Comparison of ENCODE assay signal across 17 cellular contexts in genomic region chr3:179658584-179658983, GRCh38.
"Had no signal": no experiment of that assay in that cellular context is flagged by ENCODE, and none has a peak within 500 bp of the region (broad histone marks: within the 10 kb centered on the region; RNA-seq: fewer than 3 reads in every experiment).

No MANE protein-coding gene starts in this region.

- H3K9me3 Mint-ChIP-seq: activated B cell treated with CpG ODN at 0.5 μM for 24 hours; activated CD4-positive, alpha-beta memory T cell treated with anti-CD3 and anti-CD28 coated beads for 36 hours; activated T-helper 1 cell treated with anti-CD3 and anti-CD28 coated beads, Interleukin-12 subunit alpha, Interleukin-12 subunit beta, Interleukin-2, Interleukin-4 antibody, amounts not matched to agents 30 ng/mL and 10 ng/mL and 1 ng/mL, durations not matched to agents 14 hours and 24 hours and 36 hours; naive B cell; stimulated activated naive CD8-positive, alpha-beta T cell treated with anti-CD3 and anti-CD28 coated beads, Interleukin-15, amount 100 ng/mL, for 72 hours had no signal

- H3K9me3 ChIP-seq: left lung, upper lobe of left lung had no signal

- H3K36me3 ChIP-seq: left lung, upper lobe of left lung had no signal

- DNase-seq: activated B cell treated with CpG ODN at 0.5 μM for 24 hours; activated CD4-positive, alpha-beta memory T cell treated with anti-CD3 and anti-CD28 coated beads for 36 hours; activated CD4-positive, alpha-beta T cell treated with anti-CD3 and anti-CD28 coated beads for 4 hours; activated gamma-delta T cell treated with Interleukin-2 at 50 U/mL for 16 hours; activated T-cell treated with anti-CD3 and anti-CD28 coated beads for 4 hours; caudate nucleus; kidney; left lung; naive B cell; stimulated activated CD4-positive, alpha-beta T cell treated with anti-CD3 and anti-CD28 coated beads, Interleukin-2, amount 100 ng/mL, for 48 hours; stimulated activated naive CD8-positive, alpha-beta T cell treated with anti-CD3 and anti-CD28 coated beads, Interleukin-15, amount 100 ng/mL, for 72 hours; upper lobe of left lung had no signal

- H3K4me3 ChIP-seq: left lung, SK-N-MC, skin epidermis, upper lobe of left lung had no signal

- H3K27me3 Mint-ChIP-seq: activated B cell treated with CpG ODN at 0.5 μM for 24 hours; activated CD4-positive, alpha-beta memory T cell treated with anti-CD3 and anti-CD28 coated beads for 36 hours; activated naive CD8-positive, alpha-beta T cell; naive B cell; stimulated activated naive CD8-positive, alpha-beta T cell treated with anti-CD3 and anti-CD28 coated beads, Interleukin-15, amount 100 ng/mL, for 72 hours had no signal

- ATAC-seq: left lung; stimulated activated naive CD8-positive, alpha-beta T cell treated with anti-CD3 and anti-CD28 coated beads, Interleukin-15, amount 100 ng/mL, for 72 hours had no signal

- H3K27ac ChIP-seq: left lung, parathyroid adenoma, SK-N-MC, skin epidermis, upper lobe of left lung had no signal

- H3K4me1 ChIP-seq: parathyroid adenoma had no signal

- H3K27ac Mint-ChIP-seq: activated B cell treated with CpG ODN at 0.5 μM for 24 hours; activated CD4-positive, alpha-beta memory T cell treated with anti-CD3 and anti-CD28 coated beads for 36 hours; activated naive CD8-positive, alpha-beta T cell; activated T-helper 1 cell treated with anti-CD3 and anti-CD28 coated beads, Interleukin-12 subunit alpha, Interleukin-12 subunit beta, Interleukin-2, Interleukin-4 antibody, amounts not matched to agents 30 ng/mL and 10 ng/mL and 1 ng/mL, durations not matched to agents 14 hours and 24 hours and 36 hours had no signal

- H3K27me3 ChIP-seq: upper lobe of left lung had no signal

- H3K4me3 Mint-ChIP-seq: activated B cell treated with CpG ODN at 0.5 μM for 24 hours; activated CD4-positive, alpha-beta memory T cell treated with anti-CD3 and anti-CD28 coated beads for 36 hours; activated naive CD8-positive, alpha-beta T cell; activated T-helper 1 cell treated with anti-CD3 and anti-CD28 coated beads, Interleukin-12 subunit alpha, Interleukin-12 subunit beta, Interleukin-2, Interleukin-4 antibody, amounts not matched to agents 30 ng/mL and 10 ng/mL and 1 ng/mL, durations not matched to agents 14 hours and 24 hours and 36 hours; naive B cell; stimulated activated naive CD8-positive, alpha-beta T cell treated with anti-CD3 and anti-CD28 coated beads, Interleukin-15, amount 100 ng/mL, for 72 hours had no signal
